In the genomic region with DNA sequence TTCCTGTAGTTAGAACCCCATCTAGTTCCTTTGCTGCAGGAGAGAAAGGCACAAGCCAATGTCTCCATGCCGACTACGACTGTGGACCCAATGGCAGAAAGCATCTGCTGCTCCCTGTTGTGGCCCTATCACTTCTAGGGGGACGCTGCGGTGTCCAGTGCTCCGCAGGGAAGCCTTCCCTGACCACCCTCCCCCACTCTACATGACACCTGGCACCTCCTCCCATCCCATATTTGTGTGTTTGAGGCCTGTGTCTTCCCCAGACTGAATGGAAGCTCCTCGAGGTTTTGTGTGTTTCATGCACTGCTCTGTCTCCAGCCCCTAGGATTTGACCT, we compare ENCODE assay signal across 13 cellular contexts.
"Had no signal": no experiment of that assay in that cellular context is flagged by ENCODE, and none has a peak within 500 bp of the region (broad histone marks: within the 10 kb centered on the region; RNA-seq: fewer than 3 reads in every experiment).

No MANE protein-coding gene starts in this region.

- DNase-seq: activated CD4-positive, alpha-beta memory T cell treated with anti-CD3 and anti-CD28 coated beads for 36 hours; cerebellar nuclear complex; left colon; mammary epithelial cell; right lobe of liver; stimulated activated CD4-positive, alpha-beta T cell treated with anti-CD3 and anti-CD28 coated beads, Interleukin-12 subunit alpha, Interleukin-12 subunit beta, amount 100 ng/mL, for 4 hours; stimulated activated naive CD4-positive, alpha-beta T cell treated with Interleukin-2 at 50 U/mL for 16 hours; SW 1271; upper lobe of left lung had no signal

- H3K4me3 Mint-ChIP-seq: activated CD4-positive, alpha-beta memory T cell treated with anti-CD3 and anti-CD28 coated beads for 36 hours; activated naive CD4-positive, alpha-beta T cell treated with anti-CD3 and anti-CD28 coated beads, Interleukin-2, amount 50 U/mL, for 24 hours had no signal

- H3K9me3 Mint-ChIP-seq: activated CD4-positive, alpha-beta memory T cell treated with anti-CD3 and anti-CD28 coated beads for 36 hours; activated naive CD4-positive, alpha-beta T cell treated with anti-CD3 and anti-CD28 coated beads, Interleukin-2, amount 50 U/mL, for 24 hours had no signal

- H3K4me3 ChIP-seq: right lobe of liver, SJCRH30, upper lobe of left lung had no signal

- ATAC-seq: esophagus mucosa, left colon, right lobe of liver had no signal

- H3K27me3 Mint-ChIP-seq: activated CD4-positive, alpha-beta memory T cell treated with anti-CD3 and anti-CD28 coated beads for 36 hours; activated naive CD4-positive, alpha-beta T cell treated with anti-CD3 and anti-CD28 coated beads, Interleukin-2, amount 50 U/mL, for 24 hours had no signal

- H3K36me3 ChIP-seq: SJCRH30 had no signal

- H3K27me3 ChIP-seq: brain microvascular endothelial cell, right lobe of liver, SJCRH30, upper lobe of left lung had no signal

- H3K27ac ChIP-seq: brain microvascular endothelial cell, right lobe of liver had no signal

- H3K9me3 ChIP-seq: right lobe of liver, SJCRH30, upper lobe of left lung had no signal

- H3K27ac Mint-ChIP-seq: activated CD4-positive, alpha-beta memory T cell treated with anti-CD3 and anti-CD28 coated beads for 36 hours; activated naive CD4-positive, alpha-beta T cell treated with anti-CD3 and anti-CD28 coated beads, Interleukin-2, amount 50 U/mL, for 24 hours had no signal
